ENCODE assay signal across 23 cellular contexts in the genomic region with DNA sequence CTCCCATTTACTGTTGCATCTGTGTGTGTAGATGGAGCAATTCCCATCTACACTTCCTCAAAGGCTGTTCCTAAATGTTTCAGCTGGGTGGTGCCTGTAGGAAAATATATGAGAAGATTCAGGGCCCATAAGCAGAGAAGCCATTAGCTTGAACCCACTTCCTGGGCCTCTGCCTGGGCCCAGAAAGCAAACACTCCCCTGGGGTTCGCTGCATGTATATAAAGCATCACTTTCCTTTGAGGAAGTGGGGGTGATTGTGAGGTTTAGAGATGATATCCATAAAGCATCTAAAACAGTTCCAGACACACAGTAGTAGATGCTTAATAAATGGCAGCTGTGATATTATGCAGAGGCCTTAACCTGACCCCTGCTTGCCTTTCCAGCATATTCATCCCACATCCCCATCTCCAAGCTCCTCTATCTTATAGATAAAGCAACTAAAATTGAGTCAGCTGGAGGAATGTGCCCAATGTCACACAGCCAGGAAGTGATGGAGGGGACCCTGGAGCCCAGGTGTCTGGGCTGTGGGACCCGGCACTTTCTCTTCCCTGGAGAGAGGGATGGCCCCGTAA.
DNase-seq lines count a peak whose midpoint lies in the region; ATAC-seq, FAIRE-seq and TF ChIP-seq lines count a peak whose summit lies in the region.
"Had no signal": no experiment of that assay in that cellular context is flagged by ENCODE, and none has a peak within 500 bp of the region (broad histone marks: within the 10 kb centered on the region; RNA-seq: fewer than 3 reads in every experiment).

No MANE protein-coding gene starts in this region.

- peaks cover 1% of the 10 kb centered on the region for H3K36me3 Mint-ChIP-seq in activated naive CD4-positive, alpha-beta T cell treated with anti-CD3 and anti-CD28 coated beads for 36 hours (ENCODE audit: low read depth)
- H3K36me3 Mint-ChIP-seq in activated naive CD8-positive, alpha-beta T cell treated with anti-CD3 and anti-CD28 coated beads for 36 hours: peaks cover 6% of the 10 kb centered on the region
- no peaks in the 10 kb centered on the region for H3K36me3 Mint-ChIP-seq in natural killer cell treated with Interleukin-12 subunit alpha and Interleukin-12 subunit beta and Interleukin-15 and Interleukin-18, amount 100 ng/mL, for 72 hours
- no peaks in the 10 kb centered on the region for H3K36me3 Mint-ChIP-seq in type B pancreatic cell
- H3K36me3 Mint-ChIP-seq: stimulated activated memory B cell treated with anti-CD40 and anti-IgM and Interleukin-4, amounts not matched to agents 10 μg/mL and 1 μg/mL and 100 μg/mL, for 72 hours had no signal

- peaks cover 5 to 39% of the 10 kb centered on the region in 2 experiments; a peak in 3 of 4 replicates for H3K4me1 ChIP-seq in SK-N-SH (ENCODE audit: control insufficient read depth in 1 of 2, insufficient read depth in 2 of 2, low read depth in 1 of 2, low read length in 1 of 2)

- TF ChIP-seq CTCF in SK-N-SH (IDR thresholded peaks at IDR 0.05) (no peak), type B pancreatic cell (conservative IDR thresholded peaks at IDR 0.05) (no peak)

- no peak for DNase-seq in activated naive CD4-positive, alpha-beta T cell treated with anti-CD3 and anti-CD28 coated beads for 36 hours
- DNase-seq in activated naive CD4-positive, alpha-beta T cell treated with anti-CD3 and anti-CD28 coated beads, Interleukin-2, amount 50 U/mL, for 16 hours: no peak
- DNase-seq in SK-N-SH (peak; percentile 66), RCC 7860 (ENCODE audit: low spot score) (no peak), H54 (ENCODE audit: insufficient read length, low spot score) (no peak), type B pancreatic cell (ENCODE audit: extremely low spot score, unreplicated experiment) (no peak)
- no peak for DNase-seq in activated naive CD8-positive, alpha-beta T cell treated with anti-CD3 and anti-CD28 coated beads for 36 hours
- DNase-seq in natural killer cell treated with Interleukin-12 subunit alpha and Interleukin-12 subunit beta and Interleukin-15 and Interleukin-18, amount 100 ng/mL, for 72 hours (ENCODE audit: low spot score): no peak
- DNase-seq: activated effector memory CD4-positive, alpha-beta T cell treated with anti-CD3 and anti-CD28 coated beads, Interleukin-2, amount 50 U/mL, for 16 hours; effector CD8-positive, alpha-beta T cell; GM23248; left colon; MM.1S; NCI-H146; NCI-H2171 treated with DMSO at 0.1 percent for 48 hours; NCI-H748 treated with DMSO at 0.1 percent for 48 hours; SHP77 treated with DMSO at 0.1 percent for 48 hours; thyroid gland had no signal

- no peak overlapping the region for H3K9ac ChIP-seq in SK-N-SH
- H3K9ac ChIP-seq: GM23248 had no signal

- FAIRE-seq in RCC 7860 (lab: Jason Lieb, UNC) (no peak), H54 (lab: Jason Lieb, UNC) (no peak)
- FAIRE-seq: GM19239 had no signal

- WGBS in SK-N-SH (ENCODE audit: low lambda C conversion rate): 72% methylated on average over 3 of the region's 3 CpGs

- H3K36me3 ChIP-seq in SK-N-SH (replicated peaks in 1 of 2; ENCODE audit: control insufficient read depth in 1 of 2, insufficient read depth in 2 of 2, low read length in 1 of 2): no peaks in the 10 kb centered on the region
- H3K36me3 ChIP-seq: thyroid gland had no signal

- TF ChIP-seq POLR2A in H54 (IDR thresholded peaks at IDR 0.05; ENCODE audit: low read depth, low read length): no peak

- H3K9me3 ChIP-seq in SK-N-SH: no peaks in the 10 kb centered on the region
- H3K9me3 ChIP-seq: thyroid gland had no signal

- intact Hi-C loops in activated naive CD4-positive, alpha-beta T cell treated with anti-CD3 and anti-CD28 coated beads for 36 hours (cut with micrococcal nuclease): no loop called here

- ATAC-seq in natural killer cell treated with Interleukin-12 subunit alpha and Interleukin-12 subunit beta and Interleukin-15 and Interleukin-18, amount 100 ng/mL, for 72 hours: no peak
- ATAC-seq: left colon; stimulated activated memory B cell treated with anti-CD40 and anti-IgM and Interleukin-4, amounts not matched to agents 10 μg/mL and 1 μg/mL and 100 μg/mL, for 72 hours had no signal

- POLR2A ChIA-PET in SK-N-SH (lab: Yijun Ruan, JAX): no interaction called here

- H3K79me2 ChIP-seq in SK-N-SH (ENCODE audit: insufficient read depth): no peaks in the 10 kb centered on the region

- H4K20me1 ChIP-seq in SK-N-SH (ENCODE audit: insufficient read depth): no peaks in the 10 kb centered on the region

- no peak overlapping the region for H3K4me2 ChIP-seq in SK-N-SH

- no peak overlapping the region for H2AFZ ChIP-seq in SK-N-SH (ENCODE audit: low read depth)
- H2AFZ ChIP-seq: GM23248 had no signal

- H3K27me3 Mint-ChIP-seq in activated naive CD4-positive, alpha-beta T cell treated with anti-CD3 and anti-CD28 coated beads for 36 hours (ENCODE audit: low read depth): no peaks in the 10 kb centered on the region
- H3K27me3 Mint-ChIP-seq in activated naive CD8-positive, alpha-beta T cell treated with anti-CD3 and anti-CD28 coated beads for 36 hours: no peaks in the 10 kb centered on the region
- no peaks in the 10 kb centered on the region for H3K27me3 Mint-ChIP-seq in natural killer cell treated with Interleukin-12 subunit alpha and Interleukin-12 subunit beta and Interleukin-15 and Interleukin-18, amount 100 ng/mL, for 72 hours
- H3K27me3 Mint-ChIP-seq in type B pancreatic cell: no peaks in the 10 kb centered on the region
- H3K27me3 Mint-ChIP-seq: stimulated activated memory B cell treated with anti-CD40 and anti-IgM and Interleukin-4, amounts not matched to agents 10 μg/mL and 1 μg/mL and 100 μg/mL, for 72 hours had no signal

- no peak overlapping the region for H3K4me3 Mint-ChIP-seq in activated naive CD4-positive, alpha-beta T cell treated with anti-CD3 and anti-CD28 coated beads for 36 hours
- peak overlapping the region; percentile 59 for H3K4me3 Mint-ChIP-seq in activated naive CD8-positive, alpha-beta T cell treated with anti-CD3 and anti-CD28 coated beads for 36 hours
- H3K4me3 Mint-ChIP-seq in natural killer cell treated with Interleukin-12 subunit alpha and Interleukin-12 subunit beta and Interleukin-15 and Interleukin-18, amount 100 ng/mL, for 72 hours: peak overlapping the region; percentile 75
- H3K4me3 Mint-ChIP-seq in type B pancreatic cell: no peak overlapping the region
- H3K4me3 Mint-ChIP-seq: neural crest cell; stimulated activated memory B cell treated with anti-CD40 and anti-IgM and Interleukin-4, amounts not matched to agents 10 μg/mL and 1 μg/mL and 100 μg/mL, for 72 hours had no signal

- no peak overlapping the region for H3K4me3 ChIP-seq in SK-N-SH (ENCODE audit: low read depth in 2 of 2, low read length in 1 of 2)
- H3K4me3 ChIP-seq: GM23248, thyroid gland had no signal

- no peaks in the 10 kb centered on the region for H3K9me3 Mint-ChIP-seq in activated naive CD4-positive, alpha-beta T cell treated with anti-CD3 and anti-CD28 coated beads for 36 hours
- no peaks in the 10 kb centered on the region for H3K9me3 Mint-ChIP-seq in activated naive CD8-positive, alpha-beta T cell treated with anti-CD3 and anti-CD28 coated beads for 36 hours
- H3K9me3 Mint-ChIP-seq in natural killer cell treated with Interleukin-12 subunit alpha and Interleukin-12 subunit beta and Interleukin-15 and Interleukin-18, amount 100 ng/mL, for 72 hours: no peaks in the 10 kb centered on the region
- no peaks in the 10 kb centered on the region for H3K9me3 Mint-ChIP-seq in type B pancreatic cell
- H3K9me3 Mint-ChIP-seq: neural crest cell; stimulated activated memory B cell treated with anti-CD40 and anti-IgM and Interleukin-4, amounts not matched to agents 10 μg/mL and 1 μg/mL and 100 μg/mL, for 72 hours had no signal

- peak in 1 of 2 experiments; percentile 82; a peak in 2 of 4 replicates for TF ChIP-seq EP300 in SK-N-SH (IDR thresholded peaks at IDR 0.05; ENCODE audit: borderline replicate concordance in 1 of 2, low read depth in 1 of 2, low read length in 1 of 2)

- CTCF ChIA-PET in activated naive CD4-positive, alpha-beta T cell treated with anti-CD3 and anti-CD28 coated beads for 36 hours (lab: Charles Lee): interaction anchor here (0.5 to 6.8 kb wide), 7 partner anchors 16 to 242 kb away, joined by 3 to 47 read pairs (median 7); no protein-coding TSS in a partner anchor
- CTCF ChIA-PET in SK-N-SH (lab: Yijun Ruan, JAX): interaction anchor here (1.0 to 4.4 kb wide), 6 partner anchors 17 to 282 kb away, joined by 3 to 17 read pairs (median 4); no protein-coding TSS in a partner anchor

- H3F3A ChIP-seq in SK-N-SH (replicated peaks; ENCODE audit: insufficient read depth): no peaks in the 10 kb centered on the region

- H3K27ac ChIP-seq in SK-N-SH (ENCODE audit: low read depth in 2 of 2, low read length in 1 of 2): peak overlapping the region in 1 of 2 experiments; percentile 85; a peak in 2 of 4 replicates
- H3K27ac ChIP-seq: GM23248, thyroid gland, VCaP had no signal

- H3K27ac Mint-ChIP-seq in activated naive CD4-positive, alpha-beta T cell treated with anti-CD3 and anti-CD28 coated beads for 36 hours: peak overlapping the region; percentile 77
- peak overlapping the region; percentile 89 for H3K27ac Mint-ChIP-seq in activated naive CD8-positive, alpha-beta T cell treated with anti-CD3 and anti-CD28 coated beads for 36 hours
- peak overlapping the region; percentile 91 to 98 for H3K27ac Mint-ChIP-seq in natural killer cell treated with Interleukin-12 subunit alpha and Interleukin-12 subunit beta and Interleukin-15 and Interleukin-18, amount 100 ng/mL, for 72 hours
- H3K27ac Mint-ChIP-seq in type B pancreatic cell: no peak overlapping the region
- H3K27ac Mint-ChIP-seq: progenitor cell of endocrine pancreas; stimulated activated memory B cell treated with anti-CD40 and anti-IgM and Interleukin-4, amounts not matched to agents 10 μg/mL and 1 μg/mL and 100 μg/mL, for 72 hours had no signal

- H3K27me3 ChIP-seq in SK-N-SH (ENCODE audit: insufficient read depth): no peaks in the 10 kb centered on the region
- H3K27me3 ChIP-seq: thyroid gland had no signal

- peaks cover 69% of the 10 kb centered on the region for H3K4me1 Mint-ChIP-seq in activated naive CD4-positive, alpha-beta T cell treated with anti-CD3 and anti-CD28 coated beads for 36 hours (ENCODE audit: low read depth)
- peaks cover 68% of the 10 kb centered on the region for H3K4me1 Mint-ChIP-seq in activated naive CD8-positive, alpha-beta T cell treated with anti-CD3 and anti-CD28 coated beads for 36 hours
- peaks cover 64 to 70% of the 10 kb centered on the region in 2 donors for H3K4me1 Mint-ChIP-seq in natural killer cell treated with Interleukin-12 subunit alpha and Interleukin-12 subunit beta and Interleukin-15 and Interleukin-18, amount 100 ng/mL, for 72 hours (ENCODE audit: low read depth in 2 of 2)
- H3K4me1 Mint-ChIP-seq in type B pancreatic cell (ENCODE audit: unreplicated experiment): peaks cover 40% of the 10 kb centered on the region

- no peak for TF ChIP-seq RAD21 in SK-N-SH (IDR thresholded peaks at IDR 0.05; ENCODE audit: low read length)

- H3K9me2 ChIP-seq in SK-N-SH: no peaks in the 10 kb centered on the region

TF ChIP-seq in SK-N-SH, 30 proteins besides CTCF, POLR2A, EP300 and RAD21 (continues in another document):
- peak; percentile 87 for TF ChIP-seq RCOR1 (IDR thresholded peaks at IDR 0.05; ENCODE audit: low read length)
- TF ChIP-seq SIN3A (IDR thresholded peaks at IDR 0.05; ENCODE audit: borderline replicate concordance, low read depth, low read length): no peak
- TF ChIP-seq GATA2 (CRISPR knock-in tag; IDR thresholded peaks at IDR 0.05): peak; percentile 82
- TF ChIP-seq TCF12 (IDR thresholded peaks at IDR 0.05): peak; percentile 29; the same call in 1 of the 2 replicates

Comparison
In these comparisons a context has a peak if more than half of its experiments do, and no peak if none do; other contexts are left out.
1. H3K4me3 Mint-ChIP-seq: peak in activated naive CD8-positive, alpha-beta T cell treated with anti-CD3 and anti-CD28 coated beads for 36 hours (single experiment) and natural killer cell treated with Interleukin-12 subunit alpha and Interleukin-12 subunit beta and Interleukin-15 and Interleukin-18, amount 100 ng/mL, for 72 hours (single experiment); none in activated naive CD4-positive, alpha-beta T cell treated with anti-CD3 and anti-CD28 coated beads for 36 hours (single experiment) and type B pancreatic cell (single experiment).